17 cellular contexts compared by ENCODE assay signal in genomic region chr11:76911415-76911808, GRCh38. TPM values are rescaled to one million over a fixed set of nuclear protein-coding genes. Genes with fewer than 3 reads are reported as not detected.
A peak's percentile ranks its signal among the peaks of the same experiment; 100 is the strongest.
DNase-seq lines count a peak whose midpoint lies in the region; ATAC-seq and TF ChIP-seq lines count a peak whose summit lies in the region.
"Had no signal": no experiment of that assay in that cellular context is flagged by ENCODE, and none has a peak within 500 bp of the region (broad histone marks: within the 10 kb centered on the region; RNA-seq: fewer than 3 reads in every experiment).

No MANE protein-coding gene starts in this region.

- H3K36me3 ChIP-seq in osteoblast (ENCODE audit: insufficient read depth, low read length) = no peaks in the 10 kb centered on the region

- DNase-seq in Right ventricle myocardium superior = no peak
- DNase-seq in left cardiac atrium = no peak
- no peak for DNase-seq in right cardiac atrium
- DNase-seq in osteoblast (ENCODE audit: insufficient read length, low spot score, missing footprints) = no peak
- DNase-seq in NCI-H345 treated with DMSO at 0.1 percent for 48 hours (lab: John Stamatoyannopoulos, UW; ENCODE audit: unreplicated experiment) = no peak
- no peak for DNase-seq in NCI-H1105 (lab: John Stamatoyannopoulos, UW)
- DNase-seq in posterior cingulate gyrus = no peak
- DNase-seq in C1 segment of cervical spinal cord (lab: John Stamatoyannopoulos, UW) = no peak
- DNase-seq: COR-L47, DMS153, NCI-H1436 treated with DMSO at 0.1 percent for 48 hours, NCI-H2107, NCI-H226, NCI-H526 treated with DMSO at 0.1 percent for 48 hours, PC-9 had no signal

- H3K9me3 ChIP-seq in right cardiac atrium (ENCODE audit: control insufficient read depth, low read length) (no peaks in the 10 kb centered on the region), osteoblast (ENCODE audit: low read depth, low read length) (no peaks in the 10 kb centered on the region)

- H3K27me3 ChIP-seq in right cardiac atrium (ENCODE audit: control insufficient read depth, insufficient read depth) (no peaks in the 10 kb centered on the region), osteoblast (ENCODE audit: insufficient read depth, low read length) (no peaks in the 10 kb centered on the region)

- H3K79me2 ChIP-seq in osteoblast (ENCODE audit: insufficient read depth, low read length) = no peaks in the 10 kb centered on the region

- no peaks in the 10 kb centered on the region for H4K20me1 ChIP-seq in osteoblast (ENCODE audit: insufficient read depth, low read length)

- WGBS in right cardiac atrium = 47% methylated on average over 1 of the region's 1 CpG

- H3K4me1 ChIP-seq in right cardiac atrium (ENCODE audit: control insufficient read depth, insufficient read depth, low read length) (peaks cover 3% of the 10 kb centered on the region), osteoblast (ENCODE audit: insufficient read depth, low read length) (no peaks in the 10 kb centered on the region)

- TF ChIP-seq CTCF in osteoblast (IDR thresholded peaks at IDR 0.05; ENCODE audit: extremely low read depth, low read depth, low read length) = no peak

- H3K27ac ChIP-seq in right cardiac atrium (ENCODE audit: low read length) (peak overlapping the region; percentile 72), osteoblast (ENCODE audit: low read depth, low read length) (no peak overlapping the region)
- H3K27ac ChIP-seq: C4-2B, PC-9 had no signal

- intact Hi-C loops in Right ventricle myocardium superior (cut with DNase I) (loop anchor here (10.0 kb wide), 1 partner anchor 47 kb away; the partner anchor contains the start of gene ACER3), left cardiac atrium (cut with DNase I) (loop anchor here in 1 of 2 donors (10.0 kb wide), 1 partner anchor 177 kb away; no protein-coding TSS in a partner anchor), right cardiac atrium (cut with DNase I) (loop anchor here in 1 of 4 donors (10.0 kb wide), 1 partner anchor 177 kb away; no protein-coding TSS in a partner anchor), posterior cingulate gyrus (cut with DNase I) (no loop called here)

- H2AFZ ChIP-seq in osteoblast (ENCODE audit: low read length) = peak overlapping the region; percentile 40
- H2AFZ ChIP-seq: PC-9 had no signal

- H3K4me3 ChIP-seq in right cardiac atrium (ENCODE audit: low read length) (no peak overlapping the region), osteoblast (ENCODE audit: insufficient read depth, low read length) (peak overlapping the region; percentile 15)
- H3K4me3 ChIP-seq: PC-9 had no signal

- ATAC-seq in Right ventricle myocardium superior (ENCODE audit: poor library complexity) (peak; percentile 59), left cardiac atrium (no peak), right cardiac atrium (peak; percentile 18 to 36)
- ATAC-seq: HCT116 had no signal

- H3K4me2 ChIP-seq in osteoblast (ENCODE audit: insufficient read depth, low read length) = peak overlapping the region; percentile 50
- H3K4me2 ChIP-seq: PC-9 had no signal

RNA-seq across cellular contexts. Expression of gene ACER3, which starts 50.7 kb away (rescaled TPM):
- total RNA-seq in Right ventricle myocardium superior = 10.3 TPM
- total RNA-seq in left cardiac atrium = 10 to 100 TPM; 12.5 to 18.1 TPM
- total RNA-seq in right cardiac atrium = 10 to 100 TPM; 10.6 to 16.1 (median 12.9) TPM
- polyA plus RNA-seq in right cardiac atrium = 4.1 TPM
- total RNA-seq in osteoblast = 9.8 and 11.2 TPM in 2 replicates

Comparison
In these comparisons a context has a peak if more than half of its experiments do, and no peak if none do; other contexts are left out.
1. ATAC-seq: peak in Right ventricle myocardium superior (single experiment) and right cardiac atrium (2 of 2); none in left cardiac atrium (0 of 2).